In the genomic region with DNA sequence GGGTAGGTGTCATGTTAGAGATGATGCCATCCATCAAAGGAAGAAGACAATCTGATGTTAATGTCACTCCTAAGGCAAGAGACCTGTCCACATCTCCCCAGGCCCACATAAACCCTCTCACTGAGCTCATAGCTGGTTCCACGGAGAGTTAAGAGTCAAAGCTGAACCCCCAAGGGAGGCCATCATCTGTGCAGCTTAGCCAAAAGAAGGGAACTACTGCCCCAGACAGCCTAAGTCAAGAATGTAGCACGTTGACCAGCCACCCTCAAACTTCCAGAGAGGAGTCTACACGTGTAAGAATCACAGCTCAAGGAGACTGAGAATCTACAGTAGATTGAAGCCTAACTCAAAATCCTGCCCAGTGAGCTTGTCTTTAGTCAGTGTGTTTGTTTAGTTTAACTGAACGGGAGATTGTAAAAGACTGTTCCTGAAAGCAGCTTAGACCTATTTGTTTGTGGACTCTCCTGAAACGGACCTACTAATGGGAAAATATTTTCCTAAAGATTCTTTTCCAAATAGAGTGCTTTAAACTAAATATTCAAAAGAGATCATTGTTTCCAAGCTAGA, we compare ENCODE assay signal across 14 cellular contexts.
"Had no signal": no experiment of that assay in that cellular context is flagged by ENCODE, and none has a peak within 500 bp of the region (broad histone marks: within the 10 kb centered on the region; RNA-seq: fewer than 3 reads in every experiment).

No MANE protein-coding gene starts in this region.

- H3K27me3 ChIP-seq: brain microvascular endothelial cell, upper lobe of left lung had no signal

- H3K36me3 Mint-ChIP-seq: activated CD4-positive, alpha-beta memory T cell treated with anti-CD3 and anti-CD28 coated beads for 36 hours had no signal

- H3K27ac Mint-ChIP-seq: activated CD4-positive, alpha-beta memory T cell treated with anti-CD3 and anti-CD28 coated beads for 36 hours; activated naive CD8-positive, alpha-beta T cell; nephron had no signal

- H3K4me1 ChIP-seq: left lung, upper lobe of left lung had no signal

- ATAC-seq: left lung had no signal

- H3K27ac ChIP-seq: brain microvascular endothelial cell, left lung, upper lobe of left lung had no signal

- H3K9me3 ChIP-seq: left lung, upper lobe of left lung had no signal

- H3K4me3 Mint-ChIP-seq: activated CD4-positive, alpha-beta memory T cell treated with anti-CD3 and anti-CD28 coated beads for 36 hours; activated naive CD8-positive, alpha-beta T cell; nephron had no signal

- H3K36me3 ChIP-seq: brain microvascular endothelial cell, left lung, upper lobe of left lung had no signal

- H3K9me3 Mint-ChIP-seq: activated CD4-positive, alpha-beta memory T cell treated with anti-CD3 and anti-CD28 coated beads for 36 hours; nephron had no signal

- H3K4me3 ChIP-seq: left lung, upper lobe of left lung had no signal

- DNase-seq: activated CD4-positive, alpha-beta memory T cell treated with anti-CD3 and anti-CD28 coated beads for 36 hours; activated CD4-positive, CD25-positive, alpha-beta regulatory T cell treated with anti-CD3 and anti-CD28 coated beads, Interleukin-2, amount 50 U/mL, for 72 hours; activated gamma-delta T cell; activated T-cell treated with anti-CD3 and anti-CD28 coated beads, Interleukin-2, amount 50 U/mL, for 48 hours; amygdala; brain microvascular endothelial cell; cerebellar nuclear complex; left lung; stimulated activated CD4-positive, alpha-beta T cell treated with anti-CD3 and anti-CD28 coated beads, Interleukin-12 subunit alpha, Interleukin-12 subunit beta, amount 100 ng/mL, for 4 hours; stimulated activated naive CD4-positive, alpha-beta T cell; T-helper 2 cell; upper lobe of left lung had no signal
